Comparison of ENCODE assay signal across 26 cellular contexts in the genomic region with DNA sequence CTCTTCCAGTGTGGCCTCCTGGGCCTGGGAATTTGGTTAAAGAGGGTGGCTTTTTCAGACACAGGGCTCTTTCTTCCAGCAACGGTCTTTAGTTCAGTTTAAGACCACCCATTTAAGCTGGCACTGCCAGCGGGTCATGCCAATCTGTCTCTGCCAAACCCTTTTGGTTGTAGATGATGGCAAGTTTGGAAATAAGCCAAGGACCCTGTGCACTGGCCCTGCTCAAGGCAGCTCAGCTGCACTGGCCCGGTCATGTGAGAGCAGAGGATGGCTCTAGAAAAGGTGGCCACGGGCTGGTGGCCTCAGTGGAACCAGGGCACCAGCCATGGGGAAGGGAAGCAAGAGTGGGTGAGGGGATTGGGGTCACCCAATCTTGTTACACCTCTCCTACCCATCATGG.
"Had no signal": no experiment of that assay in that cellular context is flagged by ENCODE, and none has a peak within 500 bp of the region (broad histone marks: within the 10 kb centered on the region; RNA-seq: fewer than 3 reads in every experiment).

No MANE protein-coding gene starts in this region.

- H3K9me3 ChIP-seq: left ventricle myocardium inferior, ovary, right lobe of liver, testis had no signal

- H3K4me1 ChIP-seq: esophagus squamous epithelium, left ventricle myocardium inferior, right lobe of liver, spleen, testis, tibial nerve had no signal

- H3K27ac ChIP-seq: dorsolateral prefrontal cortex, epithelial cell of prostate, esophagus squamous epithelium, left ventricle myocardium inferior, ovary, right lobe of liver, spleen, testis, tibial nerve had no signal

- ATAC-seq: left cardiac atrium; natural killer cell; right lobe of liver; stimulated activated memory B cell treated with anti-CD40 and anti-IgM and Interleukin-4, amounts not matched to agents 10 μg/mL and 1 μg/mL and 100 μg/mL, for 72 hours; stimulated activated naive CD8-positive, alpha-beta T cell treated with anti-CD3 and anti-CD28 coated beads, Interleukin-15, amount 100 ng/mL, for 72 hours had no signal

- H3K36me3 Mint-ChIP-seq: immature natural killer cell; mesothelial cell of epicardium; natural killer cell; stimulated activated memory B cell treated with anti-CD40 and anti-IgM and Interleukin-4, amounts not matched to agents 10 μg/mL and 1 μg/mL and 100 μg/mL, for 72 hours had no signal

- H3K27me3 ChIP-seq: dorsolateral prefrontal cortex, esophagus squamous epithelium, ovary, right lobe of liver, spleen, testis, tibial nerve had no signal

- H3K27ac Mint-ChIP-seq: immature natural killer cell; mesothelial cell of epicardium; natural killer cell; progenitor cell of endocrine pancreas; stimulated activated memory B cell treated with anti-CD40 and anti-IgM and Interleukin-4, amounts not matched to agents 10 μg/mL and 1 μg/mL and 100 μg/mL, for 72 hours; stimulated activated naive CD8-positive, alpha-beta T cell treated with anti-CD3 and anti-CD28 coated beads, Interleukin-15, amount 100 ng/mL, for 72 hours had no signal

- H3K36me3 ChIP-seq: esophagus squamous epithelium, left ventricle myocardium inferior, ovary, right lobe of liver, spleen, tibial nerve had no signal

- H3K27me3 Mint-ChIP-seq: stimulated activated memory B cell treated with anti-CD40 and anti-IgM and Interleukin-4, amounts not matched to agents 10 μg/mL and 1 μg/mL and 100 μg/mL, for 72 hours; stimulated activated naive CD8-positive, alpha-beta T cell treated with anti-CD3 and anti-CD28 coated beads, Interleukin-15, amount 100 ng/mL, for 72 hours had no signal

- H3K4me1 Mint-ChIP-seq: immature natural killer cell; mesothelial cell of epicardium; natural killer cell; neural crest cell; stimulated activated memory B cell treated with anti-CD40 and anti-IgM and Interleukin-4, amounts not matched to agents 10 μg/mL and 1 μg/mL and 100 μg/mL, for 72 hours; stimulated activated naive CD8-positive, alpha-beta T cell treated with anti-CD3 and anti-CD28 coated beads, Interleukin-15, amount 100 ng/mL, for 72 hours had no signal

- DNase-seq: caudate nucleus; cortex of kidney; dorsolateral prefrontal cortex; effector CD8-positive, alpha-beta T cell; esophagus squamous epithelium; foreskin fibroblast; immature natural killer cell; kidney; left cardiac atrium; left ventricle myocardium inferior; mammary epithelial cell; natural killer cell; ovary; right lobe of liver; spleen; stimulated activated CD4-positive, alpha-beta T cell treated with anti-CD3 and anti-CD28 coated beads, Interleukin-15, amount 100 ng/mL, for 24 hours; stimulated activated CD4-positive, alpha-beta T cell treated with anti-CD3 and anti-CD28 coated beads, Interleukin-1b, Interleukin-23, amount 100 ng/mL, for 48 hours; stimulated activated CD4-positive, alpha-beta T cell treated with anti-CD3 and anti-CD28 coated beads, Interleukin-4, amount 100 ng/mL, for 24 hours; stimulated activated naive CD8-positive, alpha-beta T cell treated with anti-CD3 and anti-CD28 coated beads, Interleukin-15, amount 100 ng/mL, for 72 hours had no signal

- H3K4me3 Mint-ChIP-seq: immature natural killer cell; mesothelial cell of epicardium; natural killer cell; neural crest cell; stimulated activated memory B cell treated with anti-CD40 and anti-IgM and Interleukin-4, amounts not matched to agents 10 μg/mL and 1 μg/mL and 100 μg/mL, for 72 hours; stimulated activated naive CD8-positive, alpha-beta T cell treated with anti-CD3 and anti-CD28 coated beads, Interleukin-15, amount 100 ng/mL, for 72 hours had no signal

- H3K4me3 ChIP-seq: dorsolateral prefrontal cortex, esophagus squamous epithelium, left ventricle myocardium inferior, ovary, right lobe of liver, spleen, testis, tibial nerve had no signal
